ENCODE assay signal across 21 cellular contexts in the genomic region with DNA sequence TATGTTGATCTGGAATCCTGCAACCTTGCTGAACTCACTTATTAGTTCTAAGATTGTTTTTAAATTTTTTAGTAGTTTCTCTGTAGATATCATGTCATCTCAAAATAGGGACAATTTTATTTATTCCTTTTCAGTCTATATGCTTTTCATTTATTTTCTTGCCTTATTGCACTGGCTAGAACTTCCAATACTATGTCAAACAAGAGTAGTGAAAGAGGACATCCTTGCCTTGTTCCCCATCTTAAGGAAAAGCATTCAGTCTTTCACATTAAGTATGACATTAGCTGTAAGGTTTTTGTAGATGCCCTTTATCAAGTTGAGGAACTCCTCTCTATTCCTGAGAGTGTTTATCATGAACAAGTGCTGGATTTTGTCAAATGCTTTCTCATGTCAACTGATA.
"Had no signal": no experiment of that assay in that cellular context is flagged by ENCODE, and none has a peak within 500 bp of the region (broad histone marks: within the 10 kb centered on the region; RNA-seq: fewer than 3 reads in every experiment).

No MANE protein-coding gene starts in this region.

- ATAC-seq: natural killer cell; psoas muscle; right cardiac atrium; right lobe of liver; stimulated activated effector memory CD8-positive, alpha-beta T cell treated with anti-CD3 and anti-CD28 coated beads, Interleukin-12 subunit alpha, Interleukin-12 subunit beta, amount 100 ng/mL, for 72 hours; stimulated activated naive B cell treated with anti-CD40 and anti-IgM and Interleukin-4, amounts not matched to agents 10 μg/mL and 1 μg/mL and 100 μg/mL, for 72 hours had no signal

- FAIRE-seq: small intestine, urothelium cell line had no signal

- DNase-seq: natural killer cell; occipital lobe; ovary; posterior cingulate gyrus; psoas muscle; right cardiac atrium; right lobe of liver; sigmoid colon; small intestine; stimulated activated CD4-positive, alpha-beta T cell treated with anti-CD3 and anti-CD28 coated beads, Interleukin-15, amount 100 ng/mL, for 24 hours; stimulated activated CD4-positive, alpha-beta T cell treated with anti-CD3 and anti-CD28 coated beads, Interleukin-2, amount 100 ng/mL, for 24 hours; stimulated activated CD4-positive, alpha-beta T cell treated with anti-CD3 and anti-CD28 coated beads, Interleukin-2, amount 100 ng/mL, for 48 hours; stimulated activated CD4-positive, alpha-beta T cell treated with anti-CD3 and anti-CD28 coated beads, Interleukin-4, amount 100 ng/mL, for 24 hours; stimulated activated naive B cell treated with anti-CD40 and anti-IgM and Interleukin-4, amounts not matched to agents 10 μg/mL and 1 μg/mL and 100 μg/mL, for 72 hours; stimulated activated naive CD4-positive, alpha-beta T cell treated with Interleukin-2 at 50 U/mL for 16 hours; stomach; thyroid gland; trophoblast cell; upper lobe of left lung had no signal
